Comparison of ENCODE assay signal across 8 cellular contexts in genomic region chr1:204493145-204493881, GRCh38. TPM values are rescaled to one million over a fixed set of nuclear protein-coding genes. Genes with fewer than 3 reads are reported as not detected.
DNase-seq lines count a peak whose midpoint lies in the region; ATAC-seq and TF ChIP-seq lines count a peak whose summit lies in the region.

No MANE protein-coding gene starts in this region.

- H3K4me2 ChIP-seq in Karpas-422 (ENCODE audit: low read depth, low read length, poor library complexity, severe bottlenecking): peak overlapping the region; percentile 88

- H3K9me3 Mint-ChIP-seq in activated T-cell treated with anti-CD3 and anti-CD28 coated beads, Interleukin-2, amount 50 U/mL, for 24 hours: no peaks in the 10 kb centered on the region

- peaks cover 60% of the 10 kb centered on the region for H3K4me1 Mint-ChIP-seq in activated T-cell treated with anti-CD3 and anti-CD28 coated beads, Interleukin-2, amount 50 U/mL, for 24 hours (ENCODE audit: low read depth)

- H3K27me3 ChIP-seq in Karpas-422 (ENCODE audit: low read length) (no peaks in the 10 kb centered on the region; the same call in 1 of the 2 replicates), neuron (ENCODE audit: insufficient read depth, low read length) (no peaks in the 10 kb centered on the region)

- H3K36me3 ChIP-seq in Karpas-422 (ENCODE audit: insufficient read depth, low read length) (no peaks in the 10 kb centered on the region), neuron (ENCODE audit: insufficient read depth, low read length) (peaks cover 12% of the 10 kb centered on the region)

- H2AFZ ChIP-seq in Karpas-422 (ENCODE audit: low read length) (no peak overlapping the region; the same call in 1 of the 2 replicates), neuron (ENCODE audit: low read depth, low read length) (peak overlapping the region; percentile 71)

- H3K4me1 ChIP-seq in Karpas-422 (ENCODE audit: low read length) (peaks cover 34% of the 10 kb centered on the region), neuron (ENCODE audit: insufficient read depth, low read length) (peaks cover 28% of the 10 kb centered on the region)

- no peaks in the 10 kb centered on the region for H3K9me3 ChIP-seq in Karpas-422 (ENCODE audit: low read length)
- H3K9me3 ChIP-seq in neuron (ENCODE audit: low read length): no peaks in the 10 kb centered on the region

- no peaks in the 10 kb centered on the region for H3K9me2 ChIP-seq in Karpas-422 (replicated peaks; ENCODE audit: insufficient read depth, low read length)

- DNase-seq in DMS79 (lab: John Stamatoyannopoulos, UW): peak; percentile 28
- DNase-seq in Karpas-422: no peak
- DNase-seq in activated T-cell treated with anti-CD3 and anti-CD28 coated beads, Interleukin-2, amount 50 U/mL, for 24 hours: peak; percentile 56
- peak; percentile 80 for DNase-seq in fibroblast of villous mesenchyme (ENCODE audit: low read depth)
- no peak for DNase-seq in NOMO-1 (lab: John Stamatoyannopoulos, UW; ENCODE audit: unreplicated experiment in 2 of 2)

- TF ChIP-seq CTCF in fibroblast of villous mesenchyme (IDR thresholded peaks at IDR 0.05; ENCODE audit: insufficient read depth, low read depth, low read length): no peak

- peaks cover 14% of the 10 kb centered on the region for H3K36me3 Mint-ChIP-seq in activated T-cell treated with anti-CD3 and anti-CD28 coated beads, Interleukin-2, amount 50 U/mL, for 24 hours (ENCODE audit: low read depth)

- no peaks in the 10 kb centered on the region for H3K79me2 ChIP-seq in Karpas-422 (ENCODE audit: low read length)

- H3K4me3 Mint-ChIP-seq in activated T-cell treated with anti-CD3 and anti-CD28 coated beads, Interleukin-2, amount 50 U/mL, for 24 hours: peak overlapping the region; percentile 91

- ATAC-seq in GM18861 (IDR thresholded peaks at IDR 0.05; ENCODE audit: unreplicated experiment) (no peak), HG03432 (IDR thresholded peaks at IDR 0.05; ENCODE audit: unreplicated experiment) (no peak)

- H3K27ac Mint-ChIP-seq in activated T-cell treated with anti-CD3 and anti-CD28 coated beads, Interleukin-2, amount 50 U/mL, for 24 hours: peak overlapping the region; percentile 84

- peaks cover 9% of the 10 kb centered on the region; the same call in 1 of the 2 replicates for H4K20me1 ChIP-seq in Karpas-422 (ENCODE audit: insufficient read depth, low read depth, low read length)

- peak overlapping the region; percentile 80 for H3K4me3 ChIP-seq in Karpas-422 (ENCODE audit: low read length)
- H3K4me3 ChIP-seq in fibroblast of villous mesenchyme (ENCODE audit: low read depth, low read length): peak overlapping the region; percentile 78
- peak overlapping the region; percentile 98 for H3K4me3 ChIP-seq in neuron (ENCODE audit: low read length)

- H3K27me3 Mint-ChIP-seq in activated T-cell treated with anti-CD3 and anti-CD28 coated beads, Interleukin-2, amount 50 U/mL, for 24 hours: no peaks in the 10 kb centered on the region

- H3K9ac ChIP-seq in Karpas-422 (ENCODE audit: low read length): peak overlapping the region; percentile 75

- no peak overlapping the region for H3K27ac ChIP-seq in Karpas-422 (ENCODE audit: low read length)

RNA-seq across cellular contexts. Expression of gene PIK3C2B, which starts 1.3 kb away (rescaled TPM):
- total RNA-seq in Karpas-422 (2014; rRNA removed; shearing (Covaris generic); ENCODE audit: low replicate concordance): 4.2 and 4.5 TPM in 2 replicates
- 7.3 and 8.4 TPM in 2 replicates for total RNA-seq in fibroblast of villous mesenchyme

RNA-seq across cellular contexts. Expression of gene MDM4, which starts 22.9 kb away (rescaled TPM):
- total RNA-seq in Karpas-422 (2014; rRNA removed; shearing (Covaris generic); ENCODE audit: low replicate concordance): 73.7 and 96.9 TPM in 2 replicates
- total RNA-seq in fibroblast of villous mesenchyme: 29.0 and 32.4 TPM in 2 replicates

Comparison
In these comparisons a context has a peak if more than half of its experiments do, and no peak if none do; other contexts are left out.
1. DNase-seq: peak in DMS79 (single experiment), activated T-cell treated with anti-CD3 and anti-CD28 coated beads, Interleukin-2, amount 50 U/mL, for 24 hours (single experiment) and fibroblast of villous mesenchyme (single experiment); none in Karpas-422 (single experiment) and NOMO-1 (0 of 2).
2. Peak in every context shown above with its lines, with median percentiles within 50 percentile points of each other: H3K4me3 ChIP-seq.